ENCODE assay signal across 22 cellular contexts in genomic region chr22:20260071-20260722, GRCh38.
"Had no signal": no experiment of that assay in that cellular context is flagged by ENCODE, and none has a peak within 500 bp of the region (broad histone marks: within the 10 kb centered on the region; RNA-seq: fewer than 3 reads in every experiment).

No MANE protein-coding gene starts in this region.

- DNase-seq: Karpas-422, KG1, MG63, NCI-H1092 treated with DMSO at 0.1 percent for 48 hours, NCI-H1417, NCI-H1436 treated with DMSO at 0.1 percent for 48 hours, NCI-H1694, NCI-H187 treated with DMSO at 0.1 percent for 48 hours, NCI-H2029 treated with DMSO at 0.1 percent for 48 hours, NCI-H2107, NCI-H226, NCI-H446, NCI-H510A, NCI-H524 treated with DMSO at 0.1 percent for 48 hours, NCI-H69, NCI-H774, Right ventricle myocardium superior, RPMI8226, SIG-M5 had no signal

- H3K36me3 ChIP-seq: MG63, SJSA1 had no signal

- H3K4me1 ChIP-seq: SJSA1 had no signal

- H3K27ac ChIP-seq: SJSA1, SK-N-MC had no signal

- FAIRE-seq: RCC 7860 had no signal

- H3K9me3 ChIP-seq: MG63, SJSA1 had no signal

- H3K4me3 ChIP-seq: MG63, SJSA1, SK-N-MC had no signal

- H3K27me3 ChIP-seq: MG63, SJSA1 had no signal
